ENCODE assay signal across 8 cellular contexts in genomic region chr17:40355123-40355803, GRCh38. TPM values are rescaled to one million over a fixed set of nuclear protein-coding genes. Genes with fewer than 3 reads are reported as not detected.
DNase-seq lines count a peak whose midpoint lies in the region; ATAC-seq, FAIRE-seq and TF ChIP-seq lines count a peak whose summit lies in the region.

No MANE protein-coding gene starts in this region.

- ATAC-seq in pancreas (peak; percentile 62 to 78 (median 76)), GM21528 (IDR thresholded peaks at IDR 0.05; ENCODE audit: low FRiP score, unreplicated experiment) (no peak)

- H3K27ac ChIP-seq in OCI-LY7 (ENCODE audit: low read depth, low read length, poor library complexity, severe bottlenecking) = no peak overlapping the region
- H3K27ac ChIP-seq in pancreas = no peak overlapping the region
- H3K27ac ChIP-seq in transverse colon = peak overlapping the region in 2 of 4 donors; percentile 4 to 27

- TF ChIP-seq CTCF in OCI-LY7 (conservative IDR thresholded peaks at IDR 0.05; ENCODE audit: low read length) (peak; percentile 97), fibroblast of the aortic adventitia (IDR thresholded peaks at IDR 0.05; ENCODE audit: insufficient read depth, low read length) (peak; percentile 92), pancreas (IDR thresholded peaks at IDR 0.05) (peak; percentile 93 to 96 (median 94)), transverse colon (IDR thresholded peaks at IDR 0.05) (peak; percentile 93 to 98 (median 96))

- DNase-seq in AG08395 (ENCODE audit: low spot score) (peak; percentile 87), GM19240 (ENCODE audit: insufficient read length, low spot score) (peak; percentile 84), OCI-LY7 (ENCODE audit: low spot score) (peak; percentile 69), fibroblast of the aortic adventitia (ENCODE audit: low read depth) (peak; percentile 45), pancreas (peak; percentile 49 to 95 (median 80)), transverse colon (peak; percentile 79)
- DNase-seq in activated T-helper 1 cell treated with anti-CD3 and anti-CD28 coated beads, Interleukin-12 subunit alpha, Interleukin-12 subunit beta, Interleukin-2, Interleukin-4 antibody, amounts not matched to agents 30 ng/mL and 10 ng/mL and 1 ng/mL, durations not matched to agents 14 hours and 24 hours and 36 hours (ENCODE audit: low spot score) = peak; percentile 71

- H3K36me3 ChIP-seq in OCI-LY7 (ENCODE audit: insufficient read depth, low read length) (no peaks in the 10 kb centered on the region), pancreas (peaks cover 0 to 10% (median 9%) of the 10 kb centered on the region in 3 donors), transverse colon (peaks cover 0 to 13% (median 5%) of the 10 kb centered on the region in 4 donors)

- H3K9me2 ChIP-seq in OCI-LY7 (ENCODE audit: insufficient read depth, low read length) = no peaks in the 10 kb centered on the region

- H4K20me1 ChIP-seq in OCI-LY7 (ENCODE audit: insufficient read depth, low read length) = no peaks in the 10 kb centered on the region

- H3K79me2 ChIP-seq in OCI-LY7 (ENCODE audit: insufficient read depth, low read depth, low read length) = no peaks in the 10 kb centered on the region

- H3K9me3 ChIP-seq in OCI-LY7 (ENCODE audit: low read length) (no peaks in the 10 kb centered on the region), pancreas (no peaks in the 10 kb centered on the region), transverse colon (no peaks in the 10 kb centered on the region)

- POLR2A ChIA-PET in OCI-LY7 (lab: Charles Lee) = no interaction called here

- no peak for TF ChIP-seq EP300 in transverse colon (IDR thresholded peaks at IDR 0.05; ENCODE audit: low read depth)

- H3K27ac Mint-ChIP-seq in activated T-helper 1 cell treated with anti-CD3 and anti-CD28 coated beads, Interleukin-12 subunit alpha, Interleukin-12 subunit beta, Interleukin-2, Interleukin-4 antibody, amounts not matched to agents 30 ng/mL and 10 ng/mL and 1 ng/mL, durations not matched to agents 14 hours and 24 hours and 36 hours = no peak overlapping the region

- peaks cover 15% of the 10 kb centered on the region for H3K36me3 Mint-ChIP-seq in activated T-helper 1 cell treated with anti-CD3 and anti-CD28 coated beads, Interleukin-12 subunit alpha, Interleukin-12 subunit beta, Interleukin-2, Interleukin-4 antibody, amounts not matched to agents 30 ng/mL and 10 ng/mL and 1 ng/mL, durations not matched to agents 14 hours and 24 hours and 36 hours (ENCODE audit: low read depth)

- CTCF ChIA-PET in OCI-LY7 (lab: Charles Lee; ENCODE audit: unreplicated experiment) = interaction anchor here (1.0 to 1.4 kb wide), 2 partner anchors 14 to 48 kb away, joined by 3 to 4 read pairs; no protein-coding TSS in a partner anchor

- H3K27me3 Mint-ChIP-seq in activated T-helper 1 cell treated with anti-CD3 and anti-CD28 coated beads, Interleukin-12 subunit alpha, Interleukin-12 subunit beta, Interleukin-2, Interleukin-4 antibody, amounts not matched to agents 30 ng/mL and 10 ng/mL and 1 ng/mL, durations not matched to agents 14 hours and 24 hours and 36 hours (ENCODE audit: insufficient read depth) = no peaks in the 10 kb centered on the region

- H3K4me1 ChIP-seq in OCI-LY7 (ENCODE audit: insufficient read depth, low read length, poor library complexity, severe bottlenecking) (peaks cover 8% of the 10 kb centered on the region), pancreas (peaks cover 0 to 3% (median 0%) of the 10 kb centered on the region in 3 donors), transverse colon (peaks cover 3 to 38% (median 7%) of the 10 kb centered on the region in 4 donors)

- no peak overlapping the region for H2AFZ ChIP-seq in OCI-LY7 (ENCODE audit: low read length)

- 48 to 53% methylated on average over 28 to 29 of the region's 29 CpGs for WGBS in pancreas, 2 donors
- WGBS in transverse colon (ENCODE audit: low coverage in 1 of 2), 2 donors = 49% methylated on average over 17 of the region's 29 CpGs; no CpG with 5 or more reads in 1 of the 2 donors

- no peak for FAIRE-seq in pancreas (lab: Jason Lieb, UNC)

- no peaks in the 10 kb centered on the region for H3K27me3 ChIP-seq in pancreas
- H3K27me3 ChIP-seq in transverse colon = no peaks in the 10 kb centered on the region

- peaks cover 20% of the 10 kb centered on the region for H3K4me1 Mint-ChIP-seq in activated T-helper 1 cell treated with anti-CD3 and anti-CD28 coated beads, Interleukin-12 subunit alpha, Interleukin-12 subunit beta, Interleukin-2, Interleukin-4 antibody, amounts not matched to agents 30 ng/mL and 10 ng/mL and 1 ng/mL, durations not matched to agents 14 hours and 24 hours and 36 hours (ENCODE audit: low read depth)

- TF ChIP-seq POLR2A in transverse colon (IDR thresholded peaks at IDR 0.05) = no peak

- in situ Hi-C loops in transverse colon (cut with MboI; ENCODE audit: low pct_ligation_motif_present in 1 of 4, low pct_unique_long_range_greater_than_20kb in 1 of 4, low sequenced_read_pairs in 3 of 4) = loop anchor here in 2 of 4 donors (5.0 to 10.0 kb wide), 2 partner anchors 53 to 160 kb away; no protein-coding TSS in a partner anchor

- H3K4me2 ChIP-seq in OCI-LY7 (ENCODE audit: low read length) = no peak overlapping the region

- H3K4me3 Mint-ChIP-seq in activated T-helper 1 cell treated with anti-CD3 and anti-CD28 coated beads, Interleukin-12 subunit alpha, Interleukin-12 subunit beta, Interleukin-2, Interleukin-4 antibody, amounts not matched to agents 30 ng/mL and 10 ng/mL and 1 ng/mL, durations not matched to agents 14 hours and 24 hours and 36 hours = no peak overlapping the region

- no TSS peak for BruUV-seq in OCI-LY7 (replicated peaks; lab: Mats Ljungman, UMichigan)

- intact Hi-C loops in OCI-LY7 (cut with micrococcal nuclease; ENCODE audit: unreplicated experiment) (loop anchor here (1.0 to 5.0 kb wide), 4 partner anchors 52 to 153 kb away; partner anchors contain the start of genes IGFBP4 and TOP2A), pancreas (cut with DNase I) (loop anchor here in 1 of 3 donors (2.0 kb wide), 1 partner anchor 52 kb away; no protein-coding TSS in a partner anchor), transverse colon (cut with DNase I; ENCODE audit: low total_unique reads) (no loop called here)
- intact Hi-C loops in activated T-helper 1 cell treated with anti-CD3 and anti-CD28 coated beads, Interleukin-12 subunit alpha, Interleukin-12 subunit beta, Interleukin-2, Interleukin-4 antibody, amounts not matched to agents 30 ng/mL and 10 ng/mL and 1 ng/mL, durations not matched to agents 14 hours and 24 hours and 36 hours (cut with micrococcal nuclease) = loop anchor here (1.0 to 5.0 kb wide), 4 partner anchors 38 to 267 kb away; no protein-coding TSS in a partner anchor

- no peaks in the 10 kb centered on the region for H3K9me3 Mint-ChIP-seq in activated T-helper 1 cell treated with anti-CD3 and anti-CD28 coated beads, Interleukin-12 subunit alpha, Interleukin-12 subunit beta, Interleukin-2, Interleukin-4 antibody, amounts not matched to agents 30 ng/mL and 10 ng/mL and 1 ng/mL, durations not matched to agents 14 hours and 24 hours and 36 hours

- no peak overlapping the region for H3K4me3 ChIP-seq in OCI-LY7 (ENCODE audit: low read depth, low read length, poor library complexity, severe bottlenecking)
- H3K4me3 ChIP-seq in fibroblast of the aortic adventitia (ENCODE audit: low read depth, low read length) = no peak overlapping the region
- no peak overlapping the region for H3K4me3 ChIP-seq in pancreas
- H3K4me3 ChIP-seq in transverse colon = no peak overlapping the region

RNA-seq across cellular contexts. Expression of gene GJD3, which starts 9.3 kb away (rescaled TPM):
- not detected in 2 replicates for total RNA-seq in OCI-LY7 (2014; rRNA removed; shearing (Covaris generic))
- total RNA-seq in OCI-LY7 (2022) (not detected in 2 replicates), fibroblast of the aortic adventitia (ENCODE audit: low replicate concordance) (5.9 TPM in 1 of 2 replicates, not detected in the other), pancreas (under 1 TPM in 5 of 6 donors, not detected in 1; 0.19 to 0.67 (median 0.40) TPM), transverse colon (not detected)
- total RNA-seq in activated T-helper 1 cell treated with anti-CD3 and anti-CD28 coated beads, Interleukin-12 subunit alpha, Interleukin-12 subunit beta, Interleukin-2, Interleukin-4 antibody, amounts not matched to agents 30 ng/mL and 10 ng/mL and 1 ng/mL, durations not matched to agents 14 hours and 24 hours and 36 hours = 0.44 and 0.56 TPM in 2 replicates
- polyA plus RNA-seq in pancreas = under 1 TPM in 1 of 2 donors, not detected in 1; 0.09 TPM

RNA-seq across cellular contexts. Expression of gene RARA, which starts 46.3 kb away (rescaled TPM):
- 3.1 and 5.7 TPM in 2 replicates for total RNA-seq in OCI-LY7 (2014; rRNA removed; shearing (Covaris generic))
- total RNA-seq in OCI-LY7 (2022) (8.0 and 8.6 TPM in 2 replicates), fibroblast of the aortic adventitia (ENCODE audit: low replicate concordance) (16.0 and 25.2 TPM in 2 replicates), pancreas (10 to 100 TPM in 3 of 6 donors, 1 to 10 TPM in 3; 6.8 to 19.7 (median 10.1) TPM), transverse colon (100 to 1,000 TPM in 1 of 4 donors, 10 to 100 TPM in 3; 23.5 to 110 (median 49.1) TPM)
- total RNA-seq in activated T-helper 1 cell treated with anti-CD3 and anti-CD28 coated beads, Interleukin-12 subunit alpha, Interleukin-12 subunit beta, Interleukin-2, Interleukin-4 antibody, amounts not matched to agents 30 ng/mL and 10 ng/mL and 1 ng/mL, durations not matched to agents 14 hours and 24 hours and 36 hours = 19.3 and 19.9 TPM in 2 replicates
- 10 to 100 TPM; 14.7 to 15.0 TPM for polyA plus RNA-seq in pancreas
